In genomic region chr7:112334366-112334765, GRCh38 we compare ENCODE assay signal across 25 cellular contexts.
"Had no signal": no experiment of that assay in that cellular context is flagged by ENCODE, and none has a peak within 500 bp of the region (broad histone marks: within the 10 kb centered on the region; RNA-seq: fewer than 3 reads in every experiment).

No MANE protein-coding gene starts in this region.

- H3K4me3 ChIP-seq: MG63, Peyer's patch, SJCRH30 had no signal

- H3K4me1 Mint-ChIP-seq: activated CD4-positive, alpha-beta T cell treated with anti-CD3 and anti-CD28 coated beads, Interleukin-2, amount 10 ng/mL, durations not matched to agents 7 days and 5 days; activated T-helper 17 cell treated with anti-CD3 and anti-CD28 coated beads, Interleukin-2, amount 50 U/mL, for 72 hours; IgD-negative memory B cell had no signal

- H3K9me3 Mint-ChIP-seq: activated CD4-positive, alpha-beta memory T cell treated with anti-CD3 and anti-CD28 coated beads for 36 hours; activated CD4-positive, alpha-beta T cell treated with anti-CD3 and anti-CD28 coated beads, Interleukin-2, amount 10 ng/mL, durations not matched to agents 7 days and 5 days; activated naive CD4-positive, alpha-beta T cell treated with anti-CD3 and anti-CD28 coated beads for 36 hours; activated T-helper 17 cell treated with anti-CD3 and anti-CD28 coated beads, Interleukin-2, amount 50 U/mL, for 72 hours; IgD-negative memory B cell; T-helper 1 cell treated with Interleukin-12 subunit alpha and Interleukin-12 subunit beta and Interleukin-4 antibody, amounts not matched to agents 30 μg/mL and 1 μg/mL, for 36 hours had no signal

- H3K27ac Mint-ChIP-seq: activated CD4-positive, alpha-beta memory T cell treated with anti-CD3 and anti-CD28 coated beads for 36 hours; activated CD4-positive, alpha-beta T cell treated with anti-CD3 and anti-CD28 coated beads, Interleukin-2, amount 10 ng/mL, durations not matched to agents 7 days and 5 days; activated naive CD4-positive, alpha-beta T cell treated with anti-CD3 and anti-CD28 coated beads for 36 hours; activated naive CD8-positive, alpha-beta T cell; activated T-helper 17 cell treated with anti-CD3 and anti-CD28 coated beads, Interleukin-2, amount 50 U/mL, for 72 hours; IgD-negative memory B cell; T-helper 1 cell treated with Interleukin-12 subunit alpha and Interleukin-12 subunit beta and Interleukin-4 antibody, amounts not matched to agents 30 μg/mL and 1 μg/mL, for 36 hours had no signal

- DNase-seq: activated CD4-positive, alpha-beta memory T cell treated with anti-CD3 and anti-CD28 coated beads for 36 hours; activated CD4-positive, alpha-beta T cell treated with anti-CD3 and anti-CD28 coated beads, Interleukin-2, amount 10 ng/mL, durations not matched to agents 7 days and 5 days; activated CD4-positive, CD25-positive, alpha-beta regulatory T cell; activated CD8-positive, alpha-beta memory T cell treated with anti-CD3 and anti-CD28 coated beads for 24 hours; activated gamma-delta T cell; activated naive CD4-positive, alpha-beta T cell treated with anti-CD3 and anti-CD28 coated beads for 36 hours; activated T-cell treated with anti-CD3 and anti-CD28 coated beads, Interleukin-2, amount 50 U/mL, for 48 hours; anterior cingulate cortex; central memory CD4-positive, alpha-beta T cell; MG63; NCI-H1092; NCI-H1436; NCI-H1694 treated with DMSO at 0.1 percent for 48 hours; NCI-H2029 treated with DMSO at 0.1 percent for 48 hours; NCI-H345; NCI-H510A; NCI-H526 treated with DMSO at 0.1 percent for 48 hours; NK-92 treated with Interleukin-12 subunit alpha and Interleukin-12 subunit beta, amount 100 ng/mL, for 24 hours; Peyer's patch; Right ventricle myocardium superior; SJCRH30 had no signal

- H3K27me3 Mint-ChIP-seq: activated CD4-positive, alpha-beta memory T cell treated with anti-CD3 and anti-CD28 coated beads for 36 hours; activated CD4-positive, alpha-beta T cell treated with anti-CD3 and anti-CD28 coated beads, Interleukin-2, amount 10 ng/mL, durations not matched to agents 7 days and 5 days; activated naive CD8-positive, alpha-beta T cell; activated T-helper 17 cell treated with anti-CD3 and anti-CD28 coated beads, Interleukin-2, amount 50 U/mL, for 72 hours; IgD-negative memory B cell had no signal

- H3K4me3 Mint-ChIP-seq: activated CD4-positive, alpha-beta memory T cell treated with anti-CD3 and anti-CD28 coated beads for 36 hours; activated CD4-positive, alpha-beta T cell treated with anti-CD3 and anti-CD28 coated beads, Interleukin-2, amount 10 ng/mL, durations not matched to agents 7 days and 5 days; activated naive CD4-positive, alpha-beta T cell treated with anti-CD3 and anti-CD28 coated beads for 36 hours; activated naive CD8-positive, alpha-beta T cell; activated T-helper 17 cell treated with anti-CD3 and anti-CD28 coated beads, Interleukin-2, amount 50 U/mL, for 72 hours; IgD-negative memory B cell; T-helper 1 cell treated with Interleukin-12 subunit alpha and Interleukin-12 subunit beta and Interleukin-4 antibody, amounts not matched to agents 30 μg/mL and 1 μg/mL, for 36 hours had no signal
